ENCODE assay signal across 10 cellular contexts in the genomic region with DNA sequence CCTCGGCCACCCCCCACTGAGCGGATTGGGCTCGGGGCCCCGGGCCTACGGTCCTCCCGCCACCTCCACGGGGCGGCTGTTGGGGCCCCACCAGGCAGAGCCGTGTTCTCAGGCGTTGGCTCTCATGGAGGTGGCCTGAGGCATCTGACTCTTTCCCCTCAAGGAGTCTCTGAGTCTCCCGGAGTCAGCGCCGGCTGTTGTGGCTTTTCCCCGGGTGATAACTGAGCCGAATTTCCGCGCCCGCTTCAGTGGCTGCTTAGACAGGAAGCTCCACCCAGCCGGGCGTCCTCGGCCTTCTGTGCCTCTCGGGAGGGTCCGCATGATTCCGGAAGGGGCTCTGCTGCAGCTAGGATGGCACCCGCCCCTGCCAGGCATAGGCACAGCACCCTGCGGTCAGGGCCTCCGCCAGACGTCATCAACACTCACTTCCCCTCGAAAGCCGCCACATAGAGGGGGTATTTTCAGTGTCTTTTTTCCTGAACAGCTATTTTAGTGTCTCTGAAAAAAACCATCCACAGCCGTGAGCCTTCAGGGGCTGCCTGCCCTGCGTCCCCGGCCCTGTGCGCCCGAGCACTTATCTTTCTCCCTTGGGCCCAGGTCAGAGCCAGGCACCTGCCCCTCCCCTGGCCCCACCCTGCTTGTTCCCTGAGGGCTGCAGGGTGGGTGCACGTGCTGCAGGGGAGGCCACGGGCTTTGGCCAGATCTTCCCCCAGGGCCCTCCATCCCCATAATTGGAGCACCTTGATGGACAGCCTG.
DNase-seq lines count a peak whose midpoint lies in the region; ATAC-seq, FAIRE-seq and TF ChIP-seq lines count a peak whose summit lies in the region.
"Had no signal": no experiment of that assay in that cellular context is flagged by ENCODE, and none has a peak within 500 bp of the region (broad histone marks: within the 10 kb centered on the region; RNA-seq: fewer than 3 reads in every experiment).

No MANE protein-coding gene starts in this region.

- H3K9me3 ChIP-seq in liver (ENCODE audit: control insufficient read depth in 4 of 4, low read length in 3 of 4) (no peaks in the 10 kb centered on the region), HepG2 (ENCODE audit: low read length) (no peaks in the 10 kb centered on the region), duodenal mucosa (ENCODE audit: control insufficient read depth in 1 of 2, low read length in 2 of 2) (no peaks in the 10 kb centered on the region)

- peak overlapping the region; percentile 95 to 96 for H3K27ac Mint-ChIP-seq in natural killer cell

- peaks cover 9 to 48% (median 27%) of the 10 kb centered on the region in 4 donors for H3K4me1 ChIP-seq in liver (ENCODE audit: control insufficient read depth in 4 of 4, insufficient read depth in 4 of 4, low read length in 3 of 4)
- H3K4me1 ChIP-seq in HepG2 (ENCODE audit: insufficient read depth, low read length): no peaks in the 10 kb centered on the region
- peaks cover 24 to 41% of the 10 kb centered on the region in 2 donors for H3K4me1 ChIP-seq in duodenal mucosa (ENCODE audit: control insufficient read depth in 1 of 2, insufficient read depth in 2 of 2, low read length in 2 of 2)

- peak in 1 of 2 donors; percentile 35 for TF ChIP-seq RAD21 in liver (IDR thresholded peaks at IDR 0.05)
- no peak for TF ChIP-seq RAD21 in HepG2 (CRISPR knock-in tag; IDR thresholded peaks at IDR 0.05)

- TF ChIP-seq CTCF in liver (IDR thresholded peaks at IDR 0.05; ENCODE audit: low read depth, low read length, missing input control) (no peak), HepG2 (CRISPR knock-in tag; IDR thresholded peaks at IDR 0.05) (no peak), natural killer cell (IDR thresholded peaks at IDR 0.05) (no peak)

- POLR2A ChIA-PET in HepG2 (lab: Yijun Ruan, JAX): no interaction called here

- H3K79me2 ChIP-seq in HepG2 (ENCODE audit: insufficient read depth, low read length): peaks cover 50% of the 10 kb centered on the region

- intact Hi-C loops in HepG2 (cut with micrococcal nuclease; ENCODE audit: unreplicated experiment): no loop called here
- intact Hi-C loops in natural killer cell (cut with micrococcal nuclease): loop anchor here (1.0 to 2.0 kb wide), 4 partner anchors 11 to 66 kb away; no protein-coding TSS in a partner anchor

- no TSS peak for BruUV-seq in HepG2 (replicated peaks; lab: Mats Ljungman, UMichigan)

- ATAC-seq in HepG2 (no peak), HG03469 (IDR thresholded peaks at IDR 0.05; ENCODE audit: unreplicated experiment) (peak; percentile 33), natural killer cell (peak; percentile 65 to 87 (median 72))

- CTCF ChIA-PET in HepG2 (lab: Yijun Ruan, JAX; ENCODE audit: low intra/inter-chr PET ratio, low total read pairs): no interaction called here

- H3K27ac ChIP-seq in liver (ENCODE audit: low read depth in 1 of 2, low read length in 2 of 2): peak overlapping the region; percentile 48 to 67
- H3K27ac ChIP-seq in HepG2 (ENCODE audit: extremely low read length, insufficient read depth, low read length): no peak overlapping the region
- H3K27ac ChIP-seq in duodenal mucosa (ENCODE audit: low read depth, low read length): peak overlapping the region; percentile 59

- no peaks in the 10 kb centered on the region for H3K27me3 Mint-ChIP-seq in natural killer cell (ENCODE audit: low read depth in 2 of 2)

- DNase-seq in HepG2 (ENCODE audit: low spot score) (no peak), natural killer cell (peak; percentile 87), superior temporal gyrus (ENCODE audit: extremely low spot score) (peak; percentile 16), LoVo (ENCODE audit: low spot score) (no peak)
- DNase-seq in activated CD4-positive, alpha-beta T cell treated with anti-CD3 and anti-CD28 coated beads, Interleukin-2, amount 50 U/mL, for 1 hour: peak; percentile 96

- peak overlapping the region in 1 of 2 donors; percentile 33 for H3K9ac ChIP-seq in liver (ENCODE audit: low read depth in 1 of 2, low read length in 2 of 2)
- no peak overlapping the region for H3K9ac ChIP-seq in HepG2 (ENCODE audit: insufficient read depth, low read depth, low read length)
- H3K9ac ChIP-seq in duodenal mucosa (ENCODE audit: low read depth in 1 of 2, low read length in 2 of 2): peak overlapping the region; percentile 10 to 38

- in situ Hi-C loops in HepG2 (cut with HindIII; ENCODE audit: extremely low pct_ligation_motif_present, low pct_unique_long_range_greater_than_20kb): no loop called here

- H4K20me1 ChIP-seq in HepG2 (ENCODE audit: insufficient read depth, low read length): peaks cover 45% of the 10 kb centered on the region

- FAIRE-seq in HepG2 (lab: Jason Lieb, UNC): no peak
- FAIRE-seq: A204.1, frontal cortex had no signal

- no peaks in the 10 kb centered on the region for H3K9me3 Mint-ChIP-seq in natural killer cell

- no peak for TF ChIP-seq POLR2A in HepG2 (IDR thresholded peaks at IDR 0.05; ENCODE audit: insufficient read depth in 1 of 2, low read depth in 2 of 2, low read length in 2 of 2)

- TF ChIP-seq EP300 in HepG2 (IDR thresholded peaks at IDR 0.05; ENCODE audit: low read depth in 2 of 2, low read length in 2 of 2) (no peak), HepG2 (CRISPR knock-in tag; IDR thresholded peaks at IDR 0.05; ENCODE audit: borderline replicate concordance) (no peak)

- no peak overlapping the region for H3K4me2 ChIP-seq in HepG2 (ENCODE audit: low read depth, low read length)

- 65% methylated on average over 37 of the region's 37 CpGs for WGBS in liver
- 98% methylated on average over 18 of the region's 37 CpGs for WGBS in HepG2 (ENCODE audit: low lambda C conversion rate)

- peak overlapping the region; percentile 81 for H3K4me3 Mint-ChIP-seq in natural killer cell

- H3K27me3 ChIP-seq in liver (ENCODE audit: control insufficient read depth in 4 of 4, insufficient read depth in 4 of 4, low read length in 3 of 4): no peaks in the 10 kb centered on the region
- H3K27me3 ChIP-seq in HepG2 (ENCODE audit: control insufficient read depth in 1 of 2, insufficient read depth in 2 of 2, low read length in 2 of 2): no peaks in the 10 kb centered on the region
- no peaks in the 10 kb centered on the region for H3K27me3 ChIP-seq in duodenal mucosa (ENCODE audit: control insufficient read depth in 1 of 2, insufficient read depth in 2 of 2, low read length in 2 of 2)

- H3K4me3 ChIP-seq in liver (ENCODE audit: low read depth in 1 of 3, low read length in 3 of 3): peak overlapping the region in 1 of 3 donors; percentile 2
- no peak overlapping the region for H3K4me3 ChIP-seq in HepG2 (replicated peaks in 1 of 3; ENCODE audit: insufficient read depth in 1 of 3, low read depth in 2 of 3, low read length in 3 of 3)
- peak overlapping the region; percentile 19 to 59 for H3K4me3 ChIP-seq in duodenal mucosa (ENCODE audit: low read depth in 1 of 2, low read length in 2 of 2)

- H3K36me3 Mint-ChIP-seq in natural killer cell: no peaks in the 10 kb centered on the region

- peaks cover 11 to 26% (median 16%) of the 10 kb centered on the region in 4 donors for H3K36me3 ChIP-seq in liver (ENCODE audit: control insufficient read depth in 4 of 4, insufficient read depth in 3 of 4, low read depth in 1 of 4, low read length in 3 of 4)
- H3K36me3 ChIP-seq in HepG2 (replicated peaks in 1 of 2; ENCODE audit: control insufficient read depth in 1 of 2, insufficient read depth in 2 of 2, low read length in 2 of 2): peaks cover 16 to 35% of the 10 kb centered on the region in 2 experiments; a peak in 4 of 5 replicates
- peaks cover 9 to 30% of the 10 kb centered on the region in 2 donors for H3K36me3 ChIP-seq in duodenal mucosa (ENCODE audit: control insufficient read depth in 1 of 2, insufficient read depth in 2 of 2, low read length in 2 of 2)

- H3K4me1 Mint-ChIP-seq in natural killer cell: peaks cover 46 to 58% of the 10 kb centered on the region in 2 donors

- no peak overlapping the region for H2AFZ ChIP-seq in HepG2 (ENCODE audit: low read length)

TF ChIP-seq in liver, 16 proteins besides CTCF, POLR2A, EP300 and RAD21 (continues in another document):
- TF ChIP-seq SP1 (IDR thresholded peaks at IDR 0.05) (peak; percentile 23), YY1 (IDR thresholded peaks at IDR 0.05) (no peak), HNF4G (IDR thresholded peaks at IDR 0.05) (no peak), NR2F2 (IDR thresholded peaks at IDR 0.05) (peak; percentile 68), FOXA2 (IDR thresholded peaks at IDR 0.05) (no peak)

TF ChIP-seq in HepG2, 621 proteins besides CTCF, POLR2A, EP300 and RAD21 (continues in another document):
- TF ChIP-seq HDAC6 (IDR thresholded peaks at IDR 0.05; ENCODE audit: low read depth, low read length): no peak
- no peak for TF ChIP-seq HIVEP1 (CRISPR knock-in tag; IDR thresholded peaks at IDR 0.05)
- no peak for TF ChIP-seq SAP130 (CRISPR knock-in tag; IDR thresholded peaks at IDR 0.05; ENCODE audit: low read depth)
- TF ChIP-seq, protein P1, sequence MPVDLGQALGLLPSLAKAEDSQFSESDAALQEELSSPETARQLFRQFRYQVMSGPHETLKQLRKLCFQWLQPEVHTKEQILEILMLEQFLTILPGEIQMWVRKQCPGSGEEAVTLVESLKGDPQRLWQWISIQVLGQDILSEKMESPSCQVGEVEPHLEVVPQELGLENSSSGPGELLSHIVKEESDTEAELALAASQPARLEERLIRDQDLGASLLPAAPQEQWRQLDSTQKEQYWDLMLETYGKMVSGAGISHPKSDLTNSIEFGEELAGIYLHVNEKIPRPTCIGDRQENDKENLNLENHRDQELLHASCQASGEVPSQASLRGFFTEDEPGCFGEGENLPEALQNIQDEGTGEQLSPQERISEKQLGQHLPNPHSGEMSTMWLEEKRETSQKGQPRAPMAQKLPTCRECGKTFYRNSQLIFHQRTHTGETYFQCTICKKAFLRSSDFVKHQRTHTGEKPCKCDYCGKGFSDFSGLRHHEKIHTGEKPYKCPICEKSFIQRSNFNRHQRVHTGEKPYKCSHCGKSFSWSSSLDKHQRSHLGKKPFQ (CRISPR knock-in tag; IDR thresholded peaks at IDR 0.05; ENCODE audit: insufficient replicate concordance): no peak
- TF ChIP-seq SIX4 (CRISPR knock-in tag; IDR thresholded peaks at IDR 0.05): no peak
- no peak for TF ChIP-seq ZNF331 (CRISPR knock-in tag; IDR thresholded peaks at IDR 0.05)
- TF ChIP-seq NR2C2 (CRISPR knock-in tag; IDR thresholded peaks at IDR 0.05; ENCODE audit: borderline replicate concordance): no peak
- no peak for TF ChIP-seq ZNF138 (CRISPR knock-in tag; IDR thresholded peaks at IDR 0.05; ENCODE audit: low read depth)
- no peak for TF ChIP-seq ZNF792 (CRISPR knock-in tag; IDR thresholded peaks at IDR 0.05)
- TF ChIP-seq ZNF562 (CRISPR knock-in tag; IDR thresholded peaks at IDR 0.05; ENCODE audit: borderline replicate concordance): no peak
- TF ChIP-seq ZNF850 (CRISPR knock-in tag; conservative IDR thresholded peaks at IDR 0.05): no peak
- TF ChIP-seq, protein P2, sequence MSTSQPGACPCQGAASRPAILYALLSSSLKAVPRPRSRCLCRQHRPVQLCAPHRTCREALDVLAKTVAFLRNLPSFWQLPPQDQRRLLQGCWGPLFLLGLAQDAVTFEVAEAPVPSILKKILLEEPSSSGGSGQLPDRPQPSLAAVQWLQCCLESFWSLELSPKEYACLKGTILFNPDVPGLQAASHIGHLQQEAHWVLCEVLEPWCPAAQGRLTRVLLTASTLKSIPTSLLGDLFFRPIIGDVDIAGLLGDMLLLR (CRISPR knock-in tag; IDR thresholded peaks at IDR 0.05): no peak

Comparison
In these comparisons a context has a peak if more than half of its experiments do, and no peak if none do; other contexts are left out.
1. H3K4me3 ChIP-seq: peak in duodenal mucosa (2 of 2); none in HepG2 (0 of 3).
2. DNase-seq: peak in activated CD4-positive, alpha-beta T cell treated with anti-CD3 and anti-CD28 coated beads, Interleukin-2, amount 50 U/mL, for 1 hour (single experiment), natural killer cell (single experiment) and superior temporal gyrus (single experiment); none in HepG2 (single experiment) and LoVo (single experiment).